Comparison of ENCODE assay signal across 28 cellular contexts in the genomic region with DNA sequence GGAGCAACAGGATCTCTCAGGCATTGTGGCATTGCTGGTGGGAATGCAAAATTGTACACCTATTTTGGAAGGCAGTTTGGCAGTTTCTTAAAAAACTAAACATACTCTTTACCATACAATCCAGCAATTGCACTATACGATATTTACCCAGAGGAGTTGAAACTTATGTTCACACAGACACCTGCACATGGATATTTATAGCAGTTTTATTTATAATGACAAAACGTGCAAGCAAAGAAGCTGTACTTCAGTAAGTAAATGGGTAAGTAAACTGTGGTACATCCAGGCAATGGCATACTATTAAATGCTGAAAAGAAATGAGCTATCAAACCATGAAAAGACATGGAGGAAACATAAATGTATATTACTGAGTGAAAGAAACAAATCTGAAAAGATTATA.
"Had no signal": no experiment of that assay in that cellular context is flagged by ENCODE, and none has a peak within 500 bp of the region (broad histone marks: within the 10 kb centered on the region; RNA-seq: fewer than 3 reads in every experiment).

No MANE protein-coding gene starts in this region.

- H3K27ac Mint-ChIP-seq: activated CD4-positive, alpha-beta memory T cell treated with anti-CD3 and anti-CD28 coated beads for 36 hours; activated CD4-positive, alpha-beta T cell treated with anti-CD3 and anti-CD28 coated beads for 36 hours; activated CD4-positive, alpha-beta T cell treated with anti-CD3 and anti-CD28 coated beads, Interleukin-2, amount 10 ng/mL, durations not matched to agents 24 days and 14 days; activated CD8-positive, alpha-beta memory T cell treated with anti-CD3 and anti-CD28 coated beads, Interleukin-2, amount 10 ng/mL, durations not matched to agents 7 days and 5 days; activated CD8-positive, alpha-beta T cell treated with anti-CD3 and anti-CD28 coated beads, Interleukin-2, amount 10 ng/mL, durations not matched to agents 7 days and 5 days; activated naive CD4-positive, alpha-beta T cell treated with anti-CD3 and anti-CD28 coated beads for 36 hours; activated naive CD4-positive, alpha-beta T cell treated with anti-CD3 and anti-CD28 coated beads, Interleukin-2, amount 50 U/mL, for 24 hours; activated naive CD8-positive, alpha-beta T cell treated with anti-CD3 and anti-CD28 coated beads for 36 hours; activated naive CD8-positive, alpha-beta T cell treated with anti-CD3 and anti-CD28 coated beads, Interleukin-2, amount 50 U/mL, for 24 hours; activated T-helper 1 cell treated with anti-CD3 and anti-CD28 coated beads, Interleukin-12 subunit alpha, Interleukin-12 subunit beta, Interleukin-2, Interleukin-4 antibody, amounts not matched to agents 30 ng/mL and 10 ng/mL and 1 ng/mL, durations not matched to agents 14 hours and 24 hours and 36 hours; activated T-helper 2 cell treated with anti-CD3 and anti-CD28 coated beads, Interferon-gamma antibody, Interleukin-2, Interleukin-4, amounts not matched to agents 10 μg/mL and 5 μg/mL and 100 μg/mL, durations not matched to agents 14 hours and 24 hours and 36 hours had no signal

- H3K27me3 ChIP-seq: adrenal gland, body of pancreas, gastroesophageal sphincter had no signal

- H3K9me3 ChIP-seq: adrenal gland, body of pancreas, esophagus squamous epithelium had no signal

- H3K4me1 ChIP-seq: adrenal gland, body of pancreas had no signal

- H3K27ac ChIP-seq: adrenal gland, body of pancreas, epithelial cell of prostate, esophagus squamous epithelium, gastroesophageal sphincter had no signal

- H3K36me3 ChIP-seq: adrenal gland, esophagus squamous epithelium, gastroesophageal sphincter had no signal

- ATAC-seq: activated CD4-positive, alpha-beta T cell treated with anti-CD3 and anti-CD28 coated beads for 36 hours; activated CD8-positive, alpha-beta memory T cell treated with anti-CD3 and anti-CD28 coated beads, Interleukin-2, amount 10 ng/mL, durations not matched to agents 7 days and 5 days; activated CD8-positive, alpha-beta T cell treated with anti-CD3 and anti-CD28 coated beads, Interleukin-2, amount 10 ng/mL, durations not matched to agents 7 days and 5 days; activated naive CD8-positive, alpha-beta T cell treated with anti-CD3 and anti-CD28 coated beads, Interleukin-2, amount 50 U/mL, for 24 hours; body of pancreas; gastroesophageal sphincter had no signal

- H3K36me3 Mint-ChIP-seq: activated CD4-positive, alpha-beta memory T cell treated with anti-CD3 and anti-CD28 coated beads for 36 hours; activated naive CD4-positive, alpha-beta T cell treated with anti-CD3 and anti-CD28 coated beads, Interleukin-2, amount 50 U/mL, for 24 hours; activated naive CD8-positive, alpha-beta T cell treated with anti-CD3 and anti-CD28 coated beads for 36 hours had no signal

- DNase-seq: activated CD4-positive, alpha-beta memory T cell treated with anti-CD3 and anti-CD28 coated beads for 36 hours; activated CD4-positive, alpha-beta T cell treated with anti-CD3 and anti-CD28 coated beads for 36 hours; activated CD4-positive, alpha-beta T cell treated with anti-CD3 and anti-CD28 coated beads, Interleukin-2, amount 10 ng/mL, durations not matched to agents 24 days and 14 days; activated CD4-positive, CD25-positive, alpha-beta regulatory T cell; activated CD4-positive, CD25-positive, alpha-beta regulatory T cell treated with anti-CD3 and anti-CD28 coated beads, Interleukin-2, amount 50 U/mL, for 72 hours; activated CD8-positive, alpha-beta memory T cell treated with anti-CD3 and anti-CD28 coated beads, Interleukin-2, amount 10 ng/mL, durations not matched to agents 7 days and 5 days; activated CD8-positive, alpha-beta memory T cell treated with anti-CD3 and anti-CD28 coated beads, Interleukin-2, amount 50 U/mL, for 4 hours; activated CD8-positive, alpha-beta T cell treated with anti-CD3 and anti-CD28 coated beads, Interleukin-2, amount 10 ng/mL, durations not matched to agents 7 days and 5 days; activated effector memory CD4-positive, alpha-beta T cell treated with anti-CD3 and anti-CD28 coated beads, Interleukin-2, amount 50 U/mL, for 16 hours; activated naive CD4-positive, alpha-beta T cell treated with anti-CD3 and anti-CD28 coated beads for 36 hours; activated naive CD8-positive, alpha-beta T cell treated with anti-CD3 and anti-CD28 coated beads for 36 hours; activated naive CD8-positive, alpha-beta T cell treated with anti-CD3 and anti-CD28 coated beads, Interleukin-2, amount 50 U/mL, for 24 hours; activated T-cell treated with anti-CD3 and anti-CD28 coated beads, Interleukin-2, amount 50 U/mL, for 1 hour; activated T-cell treated with anti-CD3 and anti-CD28 coated beads, Interleukin-2, amount 50 U/mL, for 48 hours; adrenal gland; amygdala; aorta; body of pancreas; caudate nucleus; effector CD8-positive, alpha-beta T cell; esophagus squamous epithelium; foreskin melanocyte; hippocampal formation had no signal

- H3K4me3 Mint-ChIP-seq: activated CD4-positive, alpha-beta memory T cell treated with anti-CD3 and anti-CD28 coated beads for 36 hours; activated CD4-positive, alpha-beta T cell treated with anti-CD3 and anti-CD28 coated beads for 36 hours; activated CD4-positive, alpha-beta T cell treated with anti-CD3 and anti-CD28 coated beads, Interleukin-2, amount 10 ng/mL, durations not matched to agents 24 days and 14 days; activated CD8-positive, alpha-beta memory T cell treated with anti-CD3 and anti-CD28 coated beads, Interleukin-2, amount 10 ng/mL, durations not matched to agents 7 days and 5 days; activated CD8-positive, alpha-beta T cell treated with anti-CD3 and anti-CD28 coated beads, Interleukin-2, amount 10 ng/mL, durations not matched to agents 7 days and 5 days; activated naive CD4-positive, alpha-beta T cell treated with anti-CD3 and anti-CD28 coated beads for 36 hours; activated naive CD4-positive, alpha-beta T cell treated with anti-CD3 and anti-CD28 coated beads, Interleukin-2, amount 50 U/mL, for 24 hours; activated naive CD8-positive, alpha-beta T cell treated with anti-CD3 and anti-CD28 coated beads for 36 hours; activated naive CD8-positive, alpha-beta T cell treated with anti-CD3 and anti-CD28 coated beads, Interleukin-2, amount 50 U/mL, for 24 hours; activated T-helper 1 cell treated with anti-CD3 and anti-CD28 coated beads, Interleukin-12 subunit alpha, Interleukin-12 subunit beta, Interleukin-2, Interleukin-4 antibody, amounts not matched to agents 30 ng/mL and 10 ng/mL and 1 ng/mL, durations not matched to agents 14 hours and 24 hours and 36 hours had no signal

- H3K4me3 ChIP-seq: adrenal gland, body of pancreas, esophagus squamous epithelium, gastroesophageal sphincter had no signal

- H3K27me3 Mint-ChIP-seq: activated CD4-positive, alpha-beta memory T cell treated with anti-CD3 and anti-CD28 coated beads for 36 hours; activated CD4-positive, alpha-beta T cell treated with anti-CD3 and anti-CD28 coated beads for 36 hours; activated naive CD4-positive, alpha-beta T cell treated with anti-CD3 and anti-CD28 coated beads, Interleukin-2, amount 50 U/mL, for 24 hours; activated naive CD8-positive, alpha-beta T cell treated with anti-CD3 and anti-CD28 coated beads for 36 hours; activated naive CD8-positive, alpha-beta T cell treated with anti-CD3 and anti-CD28 coated beads, Interleukin-2, amount 50 U/mL, for 24 hours had no signal
